Comparison of ENCODE assay signal across 11 cellular contexts in the genomic region with DNA sequence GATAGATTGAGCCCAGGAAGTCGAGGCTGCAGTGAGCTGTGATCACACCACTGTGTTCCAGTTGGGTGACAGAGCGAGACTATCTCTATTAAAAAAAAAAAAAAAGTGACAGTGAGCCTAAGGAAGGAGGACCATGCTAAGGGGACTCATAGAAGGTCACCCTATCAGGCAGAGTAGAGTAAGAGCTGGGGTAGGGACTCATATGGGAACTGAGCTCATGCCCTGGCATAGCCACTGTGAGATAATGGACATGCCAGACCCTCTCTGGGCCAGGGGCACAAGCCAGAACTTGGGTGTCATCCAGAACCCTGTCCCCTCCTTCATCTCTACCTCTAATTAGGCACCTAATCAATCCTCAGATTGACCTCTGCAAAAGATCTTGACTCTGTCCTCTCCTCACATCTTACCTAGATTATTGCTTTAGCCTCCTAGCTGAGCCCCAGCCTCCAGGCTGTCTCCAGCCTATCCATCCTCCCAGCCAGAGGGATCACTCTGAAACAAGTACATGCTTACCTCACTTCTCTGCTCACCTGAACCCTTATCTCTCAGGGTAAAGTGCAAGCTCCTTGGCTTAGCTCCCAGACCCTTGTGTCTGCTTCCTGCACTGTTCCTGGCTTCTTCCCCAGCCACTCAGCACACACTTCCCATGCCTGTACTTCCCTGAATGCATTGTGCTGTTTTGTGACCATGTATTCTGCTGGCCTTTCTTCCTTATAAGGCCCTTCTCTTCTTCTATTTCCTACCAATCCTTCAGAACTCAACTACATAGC.
DNase-seq lines count a peak whose midpoint lies in the region; ATAC-seq and TF ChIP-seq lines count a peak whose summit lies in the region.
"Had no signal": no experiment of that assay in that cellular context is flagged by ENCODE, and none has a peak within 500 bp of the region (broad histone marks: within the 10 kb centered on the region; RNA-seq: fewer than 3 reads in every experiment).

No MANE protein-coding gene starts in this region.

- no peak overlapping the region for H2AFZ ChIP-seq in Karpas-422 (ENCODE audit: low read length)

- no peak for DNase-seq in CD8-positive, alpha-beta T cell
- DNase-seq in Karpas-422: no peak
- no peak for DNase-seq in central memory CD8-positive, alpha-beta T cell (ENCODE audit: low spot score in 2 of 2)
- no peak for DNase-seq in activated gamma-delta T cell treated with Interleukin-2 at 50 U/mL for 16 hours
- no peak for DNase-seq in retina
- no peak for DNase-seq in NCI-H1048 (lab: John Stamatoyannopoulos, UW)
- DNase-seq: foreskin keratinocyte, ovary had no signal

- POLR2A ChIA-PET in CD8-positive, alpha-beta T cell (lab: Charles Lee): interaction anchor here (1.7 kb wide), 1 partner anchor 41 kb away, joined by 5 read pairs; no protein-coding TSS in a partner anchor

- H3K4me3 Mint-ChIP-seq in CD8-positive, alpha-beta T cell: no peak overlapping the region
- H3K4me3 Mint-ChIP-seq in central memory CD8-positive, alpha-beta T cell: no peak overlapping the region
- H3K4me3 Mint-ChIP-seq: brain had no signal

- peaks cover 35% of the 10 kb centered on the region for H3K4me1 ChIP-seq in CD8-positive, alpha-beta T cell (ENCODE audit: insufficient read depth, low read length)
- peaks cover 43% of the 10 kb centered on the region for H3K4me1 ChIP-seq in Karpas-422 (ENCODE audit: low read length)
- H3K4me1 ChIP-seq in mucosa of stomach (ENCODE audit: control insufficient read depth, insufficient read depth, low read length): peaks cover 55% of the 10 kb centered on the region
- H3K4me1 ChIP-seq in gastroesophageal sphincter: peaks cover 0 to 11% (median 0%) of the 10 kb centered on the region in 3 donors

- peaks cover 36% of the 10 kb centered on the region for H3K4me1 Mint-ChIP-seq in CD8-positive, alpha-beta T cell (ENCODE audit: low read depth)
- peaks cover 42% of the 10 kb centered on the region for H3K4me1 Mint-ChIP-seq in central memory CD8-positive, alpha-beta T cell

- H3K27ac Mint-ChIP-seq in CD8-positive, alpha-beta T cell: peak overlapping the region; percentile 96
- peak overlapping the region; percentile 92 for H3K27ac Mint-ChIP-seq in central memory CD8-positive, alpha-beta T cell (ENCODE audit: low read depth)

- intact Hi-C loops in CD8-positive, alpha-beta T cell (cut with DNase I, micrococcal nuclease): no loop called here

- H3K4me2 ChIP-seq in Karpas-422 (ENCODE audit: low read depth, low read length, poor library complexity, severe bottlenecking): no peak overlapping the region

- H3K9me2 ChIP-seq in Karpas-422 (replicated peaks; ENCODE audit: insufficient read depth, low read length): no peaks in the 10 kb centered on the region

- H3K79me2 ChIP-seq in Karpas-422 (ENCODE audit: low read length): peaks cover 2% of the 10 kb centered on the region; the same call in 1 of the 2 replicates

- WGBS in gastroesophageal sphincter (ENCODE audit: low coverage in 1 of 2), 2 donors: 100% methylated on average over 1 of the region's 2 CpGs; no CpG with 5 or more reads in 1 of the 2 donors

- no peaks in the 10 kb centered on the region for H3K9me3 ChIP-seq in CD8-positive, alpha-beta T cell (ENCODE audit: low read length)
- H3K9me3 ChIP-seq in Karpas-422 (ENCODE audit: low read length): peaks cover 3% of the 10 kb centered on the region; the same call in 1 of the 2 replicates
- H3K9me3 ChIP-seq in mucosa of stomach (ENCODE audit: control insufficient read depth, low read length): no peaks in the 10 kb centered on the region
- H3K9me3 ChIP-seq in gastroesophageal sphincter: peaks cover 0 to 3% (median 0%) of the 10 kb centered on the region in 3 donors
- H3K9me3 ChIP-seq: ovary had no signal

- TF ChIP-seq EP300 in gastroesophageal sphincter (IDR thresholded peaks at IDR 0.05): no peak

- no peaks in the 10 kb centered on the region for H3K9me3 Mint-ChIP-seq in CD8-positive, alpha-beta T cell
- no peaks in the 10 kb centered on the region for H3K9me3 Mint-ChIP-seq in central memory CD8-positive, alpha-beta T cell

- H4K20me1 ChIP-seq in Karpas-422 (ENCODE audit: insufficient read depth, low read depth, low read length): no peaks in the 10 kb centered on the region

- no peak for TF ChIP-seq POLR2A in gastroesophageal sphincter (IDR thresholded peaks at IDR 0.05)

- no peak overlapping the region for H3K27ac ChIP-seq in CD8-positive, alpha-beta T cell (ENCODE audit: low read depth, low read length)
- H3K27ac ChIP-seq in Karpas-422 (ENCODE audit: low read length) (peak overlapping the region; percentile 59; the same call in 1 of the 2 replicates), gastroesophageal sphincter (no peak overlapping the region)
- H3K27ac ChIP-seq: foreskin keratinocyte, ovary had no signal

- H3K36me3 Mint-ChIP-seq in CD8-positive, alpha-beta T cell: no peaks in the 10 kb centered on the region
- H3K36me3 Mint-ChIP-seq in central memory CD8-positive, alpha-beta T cell (ENCODE audit: insufficient read depth): peaks cover 2% of the 10 kb centered on the region
- H3K36me3 Mint-ChIP-seq: brain had no signal

- H3K27me3 Mint-ChIP-seq in CD8-positive, alpha-beta T cell (ENCODE audit: low read depth): no peaks in the 10 kb centered on the region
- peaks cover under 1% of the 10 kb centered on the region for H3K27me3 Mint-ChIP-seq in central memory CD8-positive, alpha-beta T cell
- H3K27me3 Mint-ChIP-seq: brain had no signal

- H3K36me3 ChIP-seq in CD8-positive, alpha-beta T cell (ENCODE audit: insufficient read depth, low read length): no peaks in the 10 kb centered on the region
- H3K36me3 ChIP-seq in Karpas-422 (ENCODE audit: insufficient read depth, low read length) (peaks cover 32% of the 10 kb centered on the region), mucosa of stomach (ENCODE audit: control insufficient read depth, insufficient read depth, low read length) (no peaks in the 10 kb centered on the region), gastroesophageal sphincter (no peaks in the 10 kb centered on the region)
- H3K36me3 ChIP-seq: ovary had no signal

- no peaks in the 10 kb centered on the region for H3K27me3 ChIP-seq in CD8-positive, alpha-beta T cell (ENCODE audit: insufficient read depth, low read length)
- no peaks in the 10 kb centered on the region for H3K27me3 ChIP-seq in Karpas-422 (ENCODE audit: low read length)
- no peaks in the 10 kb centered on the region for H3K27me3 ChIP-seq in mucosa of stomach (ENCODE audit: control insufficient read depth, insufficient read depth, low read length)
- H3K27me3 ChIP-seq in gastroesophageal sphincter: no peaks in the 10 kb centered on the region
- H3K27me3 ChIP-seq: foreskin keratinocyte, ovary had no signal

- no peak for TF ChIP-seq CTCF in CD8-positive, alpha-beta T cell (IDR thresholded peaks at IDR 0.05)
- no peak for TF ChIP-seq CTCF in gastroesophageal sphincter (IDR thresholded peaks at IDR 0.05)

- H3K4me3 ChIP-seq in CD8-positive, alpha-beta T cell (ENCODE audit: low read depth, low read length): no peak overlapping the region
- H3K4me3 ChIP-seq in Karpas-422 (ENCODE audit: low read length) (no peak overlapping the region), mucosa of stomach (ENCODE audit: low read length) (no peak overlapping the region), gastroesophageal sphincter (no peak overlapping the region)
- H3K4me3 ChIP-seq: ovary had no signal

- H3K9ac ChIP-seq in Karpas-422 (ENCODE audit: low read length) (no peak overlapping the region), mucosa of stomach (ENCODE audit: low read length) (peak overlapping the region; percentile 37)

- ATAC-seq in CD8-positive, alpha-beta T cell: no peak
- no peak for ATAC-seq in central memory CD8-positive, alpha-beta T cell (replicated peaks; ENCODE audit: extremely low read depth, poor library complexity, severe bottlenecking)
- no peak for ATAC-seq in gastroesophageal sphincter
- ATAC-seq: foreskin keratinocyte had no signal

- CTCF ChIA-PET in CD8-positive, alpha-beta T cell (lab: Charles Lee): interaction anchor here (1.3 to 2.1 kb wide), 5 partner anchors 11 to 41 kb away, joined by 3 to 15 read pairs (median 4); no protein-coding TSS in a partner anchor
